ENCODE assay signal across 8 cellular contexts in genomic region chr3:9067352-9067975, GRCh38.
A peak's percentile ranks its signal among the peaks of the same experiment; 100 is the strongest.
DNase-seq lines count a peak whose midpoint lies in the region; ATAC-seq, FAIRE-seq and TF ChIP-seq lines count a peak whose summit lies in the region.

No MANE protein-coding gene starts in this region.

- no peaks in the 10 kb centered on the region for H3K4me1 ChIP-seq in IMR-90 (ENCODE audit: control insufficient read depth, insufficient read depth, low read length)
- H3K4me1 ChIP-seq in thoracic aorta (ENCODE audit: control insufficient read depth in 1 of 2, low read depth in 2 of 2): no peaks in the 10 kb centered on the region

- no peak overlapping the region for H3K4me3 ChIP-seq in IMR-90 (ENCODE audit: insufficient read depth, low read depth, low read length)
- H3K4me3 ChIP-seq in lower leg skin (ENCODE audit: low read depth, poor library complexity, severe bottlenecking): no peak overlapping the region
- no peak overlapping the region for H3K4me3 ChIP-seq in thoracic aorta

- intact Hi-C loops in IMR-90 (cut with micrococcal nuclease) (loop anchor here (1.0 to 5.0 kb wide), 6 partner anchors 79 to 625 kb away; partner anchors contain the start of gene OXTR), lower leg skin (cut with DNase I; ENCODE audit: low total_unique reads) (no loop called here)

- peak; percentile 71 for FAIRE-seq in GM12892 (lab: Jason Lieb, UNC)
- FAIRE-seq in RCC 7860 (lab: Jason Lieb, UNC): no peak

- no peak overlapping the region for H3K4me2 ChIP-seq in IMR-90 (ENCODE audit: low read depth, low read length)

- peak overlapping the region; percentile 59 for H2AFZ ChIP-seq in IMR-90 (replicated peaks; ENCODE audit: low read length, poor library complexity)

- H3K27ac ChIP-seq in IMR-90 (ENCODE audit: insufficient read depth, low read length) (no peak overlapping the region), thoracic aorta (no peak overlapping the region)

- H3K18ac ChIP-seq in IMR-90 (ENCODE audit: low read depth, low read length): no peak overlapping the region

- H2BK15ac ChIP-seq in IMR-90 (ENCODE audit: low read depth, low read length): no peak overlapping the region

- H3K9me1 ChIP-seq in IMR-90 (ENCODE audit: insufficient read depth, low read length): no peaks in the 10 kb centered on the region

- BruUV-seq in IMR-90 (replicated peaks; lab: Mats Ljungman, UMichigan): no TSS peak

- TF ChIP-seq RAD21 in IMR-90 (IDR thresholded peaks at IDR 0.05; ENCODE audit: low read length): peak; percentile 92

- H3K9ac ChIP-seq in IMR-90 (ENCODE audit: low read depth, low read length): no peak overlapping the region

- H3K23ac ChIP-seq in IMR-90 (ENCODE audit: low read depth, low read length): no peak overlapping the region

- peak; percentile 96 for TF ChIP-seq CTCF in IMR-90 (conservative IDR thresholded peaks at IDR 0.05; ENCODE audit: low read depth, low read length)
- peak in 2 of 3 donors; percentile 13 to 35 for TF ChIP-seq CTCF in lower leg skin (IDR thresholded peaks at IDR 0.05)
- peak; percentile 87 for TF ChIP-seq CTCF in thoracic aorta (IDR thresholded peaks at IDR 0.05)

- peak; percentile 92 for ATAC-seq in IMR-90 (ENCODE audit: low read depth)
- ATAC-seq in thoracic aorta (ENCODE audit: insufficient number of reproducible peaks, low FRiP score, low read depth): no peak
- no peak for ATAC-seq in GM19023 (IDR thresholded peaks at IDR 0.05; ENCODE audit: unreplicated experiment)

- H3K79me1 ChIP-seq in IMR-90 (ENCODE audit: low read depth in 1 of 2, low read length in 2 of 2): no peaks in the 10 kb centered on the region

- TF ChIP-seq POLR2A in GM12892 (IDR thresholded peaks at IDR 0.05; ENCODE audit: low read depth, low read length): no peak
- TF ChIP-seq POLR2A in IMR-90 (IDR thresholded peaks at IDR 0.05; ENCODE audit: low read depth, low read length): peak; percentile 56; the same call in 1 of the 2 replicates
- no peak for TF ChIP-seq POLR2A in lower leg skin (IDR thresholded peaks at IDR 0.05)

- POLR2A ChIA-PET in IMR-90 (lab: Charles Lee; ENCODE audit: unreplicated experiment): no interaction called here

- in situ Hi-C loops in IMR-90 (cut with MboI; ENCODE audit: low sequenced_read_pairs): loop anchor here (5.0 to 25.0 kb wide), 3 partner anchors 95 to 405 kb away; partner anchors contain the start of gene OXTR

- no peak overlapping the region for H2BK5ac ChIP-seq in IMR-90 (ENCODE audit: low read depth, low read length, poor library complexity, severe bottlenecking)

- 36% methylated on average over 5 of the region's 13 CpGs; no CpG with 5 or more reads in 1 of the 2 experiments for WGBS in IMR-90 (ENCODE audit: extremely low coverage in 2 of 2, insufficient read length in 1 of 2), 2 experiments
- WGBS in lower leg skin, 2 donors: 37% methylated on average over 13 of the region's 13 CpGs

- no peak overlapping the region for H3K14ac ChIP-seq in IMR-90 (replicated peaks; ENCODE audit: low read depth, low read length)

- DNase-seq in AML-193 (lab: John Stamatoyannopoulos, UW) (peak; percentile 50 to 58), GM12892 (ENCODE audit: insufficient read length) (no peak), IMR-90 (peak; percentile 71), RCC 7860 (ENCODE audit: low spot score) (peak; percentile 43), dedifferentiated amniotic fluid mesenchymal stem cell (ENCODE audit: extremely low spot score) (peak; percentile 60), lower leg skin (ENCODE audit: low spot score in 2 of 2) (peak in 1 of 2 donors; percentile 38), thoracic aorta (ENCODE audit: low spot score) (no peak)

- H3K36me3 ChIP-seq in IMR-90 (ENCODE audit: control insufficient read depth, insufficient read depth, low read length): no peaks in the 10 kb centered on the region
- H3K36me3 ChIP-seq in thoracic aorta: no peaks in the 10 kb centered on the region

- H2AK5ac ChIP-seq in IMR-90 (ENCODE audit: low read depth, low read length): no peak overlapping the region

- dilution Hi-C loops in IMR-90 (cut with HindIII; ENCODE audit: low sequenced_read_pairs, unreplicated experiment): no loop called here

- CTCF ChIA-PET in IMR-90 (lab: Yijun Ruan, JAX): interaction anchor here (1.0 kb wide), 1 partner anchor 13 kb away, joined by 3 read pairs; no protein-coding TSS in a partner anchor

- no peaks in the 10 kb centered on the region for H4K20me1 ChIP-seq in IMR-90 (ENCODE audit: insufficient read depth, low read length)

- H4K5ac ChIP-seq in IMR-90 (ENCODE audit: low read depth, low read length): no peak overlapping the region

- H3K27me3 ChIP-seq in IMR-90 (ENCODE audit: control insufficient read depth, insufficient read depth, low read length) (peaks cover 14% of the 10 kb centered on the region), thoracic aorta (replicated peaks; ENCODE audit: insufficient read depth) (peaks cover 4% of the 10 kb centered on the region)

- no peak overlapping the region for H4K91ac ChIP-seq in IMR-90 (ENCODE audit: insufficient read depth, low read depth, low read length)

- H3K9me3 ChIP-seq in IMR-90 (ENCODE audit: control insufficient read depth, insufficient read depth, low read length) (no peaks in the 10 kb centered on the region), thoracic aorta (no peaks in the 10 kb centered on the region)

- H2AK9ac ChIP-seq in IMR-90 (replicated peaks; ENCODE audit: low read depth, low read length, poor library complexity): no peak overlapping the region

- H4K8ac ChIP-seq in IMR-90 (ENCODE audit: low read depth in 2 of 2, low read length in 2 of 2): no peak overlapping the region

- H3K4ac ChIP-seq in IMR-90 (ENCODE audit: low read depth, low read length): no peak overlapping the region

- no peak overlapping the region for H2BK20ac ChIP-seq in IMR-90 (ENCODE audit: low read depth, low read length)

- no peak overlapping the region for H3K56ac ChIP-seq in IMR-90 (ENCODE audit: extremely low read depth, insufficient read depth, low read length)

- H2BK120ac ChIP-seq in IMR-90 (ENCODE audit: low read depth, low read length): no peak overlapping the region

TF ChIP-seq in IMR-90, 13 proteins besides CTCF, POLR2A, EP300 and RAD21:
- TF ChIP-seq RFX5 (IDR thresholded peaks at IDR 0.05; ENCODE audit: low read depth, low read length): no peak
- TF ChIP-seq MAFK (IDR thresholded peaks at IDR 0.05; ENCODE audit: low read depth, low read length): no peak
- peak; percentile 91 for TF ChIP-seq SMC3 (IDR thresholded peaks at IDR 0.05; ENCODE audit: low read depth, low read length)

Comparison
In these comparisons a context has a peak if more than half of its experiments do, and no peak if none do; other contexts are left out.
1. DNase-seq: peak in AML-193 (2 of 2), IMR-90 (single experiment), RCC 7860 (single experiment) and dedifferentiated amniotic fluid mesenchymal stem cell (single experiment); none in GM12892 (single experiment) and thoracic aorta (single experiment).
2. CTCF ChIP-seq: peak in every context shown above with its lines; median percentile 96 in IMR-90; 87 in thoracic aorta; 24 in lower leg skin.